ENCODE assay signal across 1 cellular context in the genomic region with DNA sequence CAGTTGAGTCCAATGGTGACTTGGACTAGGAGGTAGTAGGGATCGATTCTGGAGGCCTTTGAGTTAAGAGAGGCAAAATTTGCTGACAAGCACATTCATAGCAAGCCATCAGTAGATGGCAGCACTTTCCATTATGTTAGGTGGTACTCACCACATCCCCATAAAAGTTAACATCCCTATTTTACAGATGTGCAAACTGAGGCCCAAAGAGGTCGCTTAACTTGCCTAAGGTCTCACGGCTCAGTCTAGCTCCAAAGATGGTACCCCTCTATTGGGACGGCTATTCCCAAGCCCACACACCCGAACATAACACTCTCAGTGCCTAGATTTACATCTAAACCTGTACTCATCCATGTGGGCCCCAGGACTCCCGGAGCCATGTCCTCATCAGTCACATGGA.
A peak's percentile ranks its signal among the peaks of the same experiment; 100 is the strongest.
TF ChIP-seq lines count a peak whose summit lies in the region.

No MANE protein-coding gene starts in this region.

TF ChIP-seq in HEK293, 187 proteins besides CTCF, POLR2A, EP300 and RAD21 (continued from another document and continues in another):
- TF ChIP-seq, protein P1, sequence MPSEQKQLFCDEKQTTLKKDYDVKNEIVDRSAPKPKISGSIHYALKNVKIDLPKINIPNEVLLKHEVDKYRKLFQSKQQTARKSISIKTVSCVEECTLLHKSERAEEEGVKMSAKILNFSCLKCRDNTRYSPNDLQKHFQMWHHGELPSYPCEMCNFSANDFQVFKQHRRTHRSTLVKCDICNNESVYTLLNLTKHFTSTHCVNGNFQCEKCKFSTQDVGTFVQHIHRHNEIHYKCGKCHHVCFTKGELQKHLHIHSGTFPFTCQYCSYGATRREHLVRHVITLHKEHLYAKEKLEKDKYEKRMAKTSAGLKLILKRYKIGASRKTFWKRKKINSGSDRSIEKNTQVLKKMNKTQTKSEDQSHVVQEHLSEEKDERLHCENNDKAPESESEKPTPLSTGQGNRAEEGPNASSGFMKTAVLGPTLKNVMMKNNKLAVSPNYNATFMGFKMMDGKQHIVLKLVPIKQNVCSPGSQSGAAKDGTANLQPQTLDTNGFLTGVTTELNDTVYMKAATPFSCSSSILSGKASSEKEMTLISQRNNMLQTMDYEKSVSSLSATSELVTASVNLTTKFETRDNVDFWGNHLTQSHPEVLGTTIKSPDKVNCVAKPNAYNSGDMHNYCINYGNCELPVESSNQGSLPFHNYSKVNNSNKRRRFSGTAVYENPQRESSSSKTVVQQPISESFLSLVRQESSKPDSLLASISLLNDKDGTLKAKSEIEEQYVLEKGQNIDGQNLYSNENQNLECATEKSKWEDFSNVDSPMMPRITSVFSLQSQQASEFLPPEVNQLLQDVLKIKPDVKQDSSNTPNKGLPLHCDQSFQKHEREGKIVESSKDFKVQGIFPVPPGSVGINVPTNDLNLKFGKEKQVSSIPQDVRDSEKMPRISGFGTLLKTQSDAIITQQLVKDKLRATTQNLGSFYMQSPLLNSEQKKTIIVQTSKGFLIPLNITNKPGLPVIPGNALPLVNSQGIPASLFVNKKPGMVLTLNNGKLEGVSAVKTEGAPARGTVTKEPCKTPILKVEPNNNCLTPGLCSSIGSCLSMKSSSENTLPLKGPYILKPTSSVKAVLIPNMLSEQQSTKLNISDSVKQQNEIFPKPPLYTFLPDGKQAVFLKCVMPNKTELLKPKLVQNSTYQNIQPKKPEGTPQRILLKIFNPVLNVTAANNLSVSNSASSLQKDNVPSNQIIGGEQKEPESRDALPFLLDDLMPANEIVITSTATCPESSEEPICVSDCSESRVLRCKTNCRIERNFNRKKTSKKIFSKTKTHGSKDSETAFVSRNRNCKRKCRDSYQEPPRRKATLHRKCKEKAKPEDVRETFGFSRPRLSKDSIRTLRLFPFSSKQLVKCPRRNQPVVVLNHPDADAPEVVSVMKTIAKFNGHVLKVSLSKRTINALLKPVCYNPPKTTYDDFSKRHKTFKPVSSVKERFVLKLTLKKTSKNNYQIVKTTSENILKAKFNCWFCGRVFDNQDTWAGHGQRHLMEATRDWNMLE (tag by site-specific recombination; conservative IDR thresholded peaks at IDR 0.05; ENCODE audit: low read depth): no peak
- TF ChIP-seq ZBTB20 (tag by site-specific recombination; IDR thresholded peaks at IDR 0.05) (no peak), ZNF211 (tag by site-specific recombination; IDR thresholded peaks at IDR 0.05; ENCODE audit: low read depth) (no peak), ZNF776 (tag by site-specific recombination; IDR thresholded peaks at IDR 0.05; ENCODE audit: borderline replicate concordance) (no peak), ZNF169 (tag by site-specific recombination; IDR thresholded peaks at IDR 0.05) (no peak), ZNF10 (tag by site-specific recombination; IDR thresholded peaks at IDR 0.05) (peak; percentile 30; the same call in 1 of the 2 replicates), ZSCAN30 (tag by site-specific recombination; IDR thresholded peaks at IDR 0.05) (peak; percentile 60; the same call in 1 of the 2 replicates), ZNF19 (tag by site-specific recombination; IDR thresholded peaks at IDR 0.05; ENCODE audit: low read depth) (no peak), ZBTB17 (tag by site-specific recombination; IDR thresholded peaks at IDR 0.05) (no peak), ZNF548 (tag by site-specific recombination; IDR thresholded peaks at IDR 0.05) (no peak), ZNF155 (tag by site-specific recombination; IDR thresholded peaks at IDR 0.05) (no peak), ZNF600 (tag by site-specific recombination; IDR thresholded peaks at IDR 0.05) (no peak), ZNF664 (tag by site-specific recombination; IDR thresholded peaks at IDR 0.05) (peak; percentile 73; the same call in 1 of the 2 replicates), ZNF654 (tag by site-specific recombination; IDR thresholded peaks at IDR 0.05; ENCODE audit: low read depth) (peak; percentile 42), ZNF423 (tag by site-specific recombination; IDR thresholded peaks at IDR 0.05) (no peak), ZXDB (tag by site-specific recombination; IDR thresholded peaks at IDR 0.05) (0 out of 2 replicates have a peak, but pooled peaks have one; percentile 32), KLF8 (tag by site-specific recombination; IDR thresholded peaks at IDR 0.05) (0 out of 2 replicates have a peak, but pooled peaks have one; percentile 21), ZNF214 (tag by site-specific recombination; IDR thresholded peaks at IDR 0.05; ENCODE audit: borderline replicate concordance) (no peak), OVOL3 (tag by site-specific recombination; IDR thresholded peaks at IDR 0.05) (no peak), ZNF366 (tag by site-specific recombination; conservative IDR thresholded peaks at IDR 0.05) (no peak), ZNF792 (tag by site-specific recombination; IDR thresholded peaks at IDR 0.05) (no peak), ZNF335 (tag by site-specific recombination; conservative IDR thresholded peaks at IDR 0.05) (no peak), ZNF112 (tag by site-specific recombination; IDR thresholded peaks at IDR 0.05) (no peak), ZNF121 (tag by site-specific recombination; IDR thresholded peaks at IDR 0.05) (peak; percentile 12; the same call in 1 of the 2 replicates), ZNF610 (tag by site-specific recombination; IDR thresholded peaks at IDR 0.05; ENCODE audit: borderline replicate concordance) (no peak), ZNF777 (tag by site-specific recombination; IDR thresholded peaks at IDR 0.05; ENCODE audit: borderline replicate concordance) (no peak), ZNF175 (tag by site-specific recombination; IDR thresholded peaks at IDR 0.05) (no peak), ZNF48 (tag by site-specific recombination; IDR thresholded peaks at IDR 0.05) (no peak), ZNF239 (tag by site-specific recombination; IDR thresholded peaks at IDR 0.05) (no peak), FEZF1 (tag by site-specific recombination; IDR thresholded peaks at IDR 0.05) (no peak), ZNF785 (tag by site-specific recombination; IDR thresholded peaks at IDR 0.05) (no peak)
- TF ChIP-seq, protein P2, sequence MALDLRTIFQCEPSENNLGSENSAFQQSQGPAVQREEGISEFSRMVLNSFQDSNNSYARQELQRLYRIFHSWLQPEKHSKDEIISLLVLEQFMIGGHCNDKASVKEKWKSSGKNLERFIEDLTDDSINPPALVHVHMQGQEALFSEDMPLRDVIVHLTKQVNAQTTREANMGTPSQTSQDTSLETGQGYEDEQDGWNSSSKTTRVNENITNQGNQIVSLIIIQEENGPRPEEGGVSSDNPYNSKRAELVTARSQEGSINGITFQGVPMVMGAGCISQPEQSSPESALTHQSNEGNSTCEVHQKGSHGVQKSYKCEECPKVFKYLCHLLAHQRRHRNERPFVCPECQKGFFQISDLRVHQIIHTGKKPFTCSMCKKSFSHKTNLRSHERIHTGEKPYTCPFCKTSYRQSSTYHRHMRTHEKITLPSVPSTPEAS (tag by site-specific recombination; IDR thresholded peaks at IDR 0.05): no peak
- TF ChIP-seq, protein P3, sequence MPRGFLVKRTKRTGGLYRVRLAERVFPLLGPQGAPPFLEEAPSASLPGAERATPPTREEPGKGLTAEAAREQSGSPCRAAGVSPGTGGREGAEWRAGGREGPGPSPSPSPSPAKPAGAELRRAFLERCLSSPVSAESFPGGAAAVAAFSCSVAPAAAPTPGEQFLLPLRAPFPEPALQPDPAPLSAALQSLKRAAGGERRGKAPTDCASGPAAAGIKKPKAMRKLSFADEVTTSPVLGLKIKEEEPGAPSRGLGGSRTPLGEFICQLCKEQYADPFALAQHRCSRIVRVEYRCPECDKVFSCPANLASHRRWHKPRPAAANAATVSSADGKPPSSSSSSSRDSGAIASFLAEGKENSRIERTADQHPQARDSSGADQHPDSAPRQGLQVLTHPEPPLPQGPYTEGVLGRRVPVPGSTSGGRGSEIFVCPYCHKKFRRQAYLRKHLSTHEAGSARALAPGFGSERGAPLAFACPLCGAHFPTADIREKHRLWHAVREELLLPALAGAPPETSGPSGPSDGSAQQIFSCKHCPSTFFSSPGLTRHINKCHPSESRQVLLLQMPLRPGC (tag by site-specific recombination; IDR thresholded peaks at IDR 0.05): no peak
- TF ChIP-seq, protein P4, sequence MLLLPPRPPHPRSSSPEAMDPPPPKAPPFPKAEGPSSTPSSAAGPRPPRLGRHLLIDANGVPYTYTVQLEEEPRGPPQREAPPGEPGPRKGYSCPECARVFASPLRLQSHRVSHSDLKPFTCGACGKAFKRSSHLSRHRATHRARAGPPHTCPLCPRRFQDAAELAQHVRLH (tag by site-specific recombination; IDR thresholded peaks at IDR 0.05): peak; percentile 92
- TF ChIP-seq, protein P5, sequence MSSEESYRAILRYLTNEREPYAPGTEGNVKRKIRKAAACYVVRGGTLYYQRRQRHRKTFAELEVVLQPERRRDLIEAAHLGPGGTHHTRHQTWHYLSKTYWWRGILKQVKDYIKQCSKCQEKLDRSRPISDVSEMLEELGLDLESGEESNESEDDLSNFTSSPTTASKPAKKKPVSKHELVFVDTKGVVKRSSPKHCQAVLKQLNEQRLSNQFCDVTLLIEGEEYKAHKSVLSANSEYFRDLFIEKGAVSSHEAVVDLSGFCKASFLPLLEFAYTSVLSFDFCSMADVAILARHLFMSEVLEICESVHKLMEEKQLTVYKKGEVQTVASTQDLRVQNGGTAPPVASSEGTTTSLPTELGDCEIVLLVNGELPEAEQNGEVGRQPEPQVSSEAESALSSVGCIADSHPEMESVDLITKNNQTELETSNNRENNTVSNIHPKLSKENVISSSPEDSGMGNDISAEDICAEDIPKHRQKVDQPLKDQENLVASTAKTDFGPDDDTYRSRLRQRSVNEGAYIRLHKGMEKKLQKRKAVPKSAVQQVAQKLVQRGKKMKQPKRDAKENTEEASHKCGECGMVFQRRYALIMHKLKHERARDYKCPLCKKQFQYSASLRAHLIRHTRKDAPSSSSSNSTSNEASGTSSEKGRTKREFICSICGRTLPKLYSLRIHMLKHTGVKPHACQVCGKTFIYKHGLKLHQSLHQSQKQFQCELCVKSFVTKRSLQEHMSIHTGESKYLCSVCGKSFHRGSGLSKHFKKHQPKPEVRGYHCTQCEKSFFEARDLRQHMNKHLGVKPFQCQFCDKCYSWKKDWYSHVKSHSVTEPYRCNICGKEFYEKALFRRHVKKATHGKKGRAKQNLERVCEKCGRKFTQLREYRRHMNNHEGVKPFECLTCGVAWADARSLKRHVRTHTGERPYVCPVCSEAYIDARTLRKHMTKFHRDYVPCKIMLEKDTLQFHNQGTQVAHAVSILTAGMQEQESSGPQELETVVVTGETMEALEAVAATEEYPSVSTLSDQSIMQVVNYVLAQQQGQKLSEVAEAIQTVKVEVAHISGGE (tag by site-specific recombination; conservative IDR thresholded peaks at IDR 0.05; ENCODE audit: low read depth): no peak
- TF ChIP-seq, protein P6, sequence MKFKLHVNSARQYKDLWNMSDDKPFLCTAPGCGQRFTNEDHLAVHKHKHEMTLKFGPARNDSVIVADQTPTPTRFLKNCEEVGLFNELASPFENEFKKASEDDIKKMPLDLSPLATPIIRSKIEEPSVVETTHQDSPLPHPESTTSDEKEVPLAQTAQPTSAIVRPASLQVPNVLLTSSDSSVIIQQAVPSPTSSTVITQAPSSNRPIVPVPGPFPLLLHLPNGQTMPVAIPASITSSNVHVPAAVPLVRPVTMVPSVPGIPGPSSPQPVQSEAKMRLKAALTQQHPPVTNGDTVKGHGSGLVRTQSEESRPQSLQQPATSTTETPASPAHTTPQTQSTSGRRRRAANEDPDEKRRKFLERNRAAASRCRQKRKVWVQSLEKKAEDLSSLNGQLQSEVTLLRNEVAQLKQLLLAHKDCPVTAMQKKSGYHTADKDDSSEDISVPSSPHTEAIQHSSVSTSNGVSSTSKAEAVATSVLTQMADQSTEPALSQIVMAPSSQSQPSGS (tag by site-specific recombination; IDR thresholded peaks at IDR 0.05; ENCODE audit: low read depth): no peak
- TF ChIP-seq, protein P7, sequence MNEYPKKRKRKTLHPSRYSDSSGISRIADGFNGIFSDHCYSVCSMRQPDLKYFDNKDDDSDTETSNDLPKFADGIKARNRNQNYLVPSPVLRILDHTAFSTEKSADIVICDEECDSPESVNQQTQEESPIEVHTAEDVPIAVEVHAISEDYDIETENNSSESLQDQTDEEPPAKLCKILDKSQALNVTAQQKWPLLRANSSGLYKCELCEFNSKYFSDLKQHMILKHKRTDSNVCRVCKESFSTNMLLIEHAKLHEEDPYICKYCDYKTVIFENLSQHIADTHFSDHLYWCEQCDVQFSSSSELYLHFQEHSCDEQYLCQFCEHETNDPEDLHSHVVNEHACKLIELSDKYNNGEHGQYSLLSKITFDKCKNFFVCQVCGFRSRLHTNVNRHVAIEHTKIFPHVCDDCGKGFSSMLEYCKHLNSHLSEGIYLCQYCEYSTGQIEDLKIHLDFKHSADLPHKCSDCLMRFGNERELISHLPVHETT (tag by site-specific recombination; IDR thresholded peaks at IDR 0.05): 0 out of 2 replicates have a peak, but pooled peaks have one; percentile 23
- TF ChIP-seq, protein P8, sequence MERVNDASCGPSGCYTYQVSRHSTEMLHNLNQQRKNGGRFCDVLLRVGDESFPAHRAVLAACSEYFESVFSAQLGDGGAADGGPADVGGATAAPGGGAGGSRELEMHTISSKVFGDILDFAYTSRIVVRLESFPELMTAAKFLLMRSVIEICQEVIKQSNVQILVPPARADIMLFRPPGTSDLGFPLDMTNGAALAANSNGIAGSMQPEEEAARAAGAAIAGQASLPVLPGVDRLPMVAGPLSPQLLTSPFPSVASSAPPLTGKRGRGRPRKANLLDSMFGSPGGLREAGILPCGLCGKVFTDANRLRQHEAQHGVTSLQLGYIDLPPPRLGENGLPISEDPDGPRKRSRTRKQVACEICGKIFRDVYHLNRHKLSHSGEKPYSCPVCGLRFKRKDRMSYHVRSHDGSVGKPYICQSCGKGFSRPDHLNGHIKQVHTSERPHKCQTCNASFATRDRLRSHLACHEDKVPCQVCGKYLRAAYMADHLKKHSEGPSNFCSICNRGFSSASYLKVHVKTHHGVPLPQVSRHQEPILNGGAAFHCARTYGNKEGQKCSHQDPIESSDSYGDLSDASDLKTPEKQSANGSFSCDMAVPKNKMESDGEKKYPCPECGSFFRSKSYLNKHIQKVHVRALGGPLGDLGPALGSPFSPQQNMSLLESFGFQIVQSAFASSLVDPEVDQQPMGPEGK (tag by site-specific recombination; IDR thresholded peaks at IDR 0.05): no peak
- TF ChIP-seq, protein P9, sequence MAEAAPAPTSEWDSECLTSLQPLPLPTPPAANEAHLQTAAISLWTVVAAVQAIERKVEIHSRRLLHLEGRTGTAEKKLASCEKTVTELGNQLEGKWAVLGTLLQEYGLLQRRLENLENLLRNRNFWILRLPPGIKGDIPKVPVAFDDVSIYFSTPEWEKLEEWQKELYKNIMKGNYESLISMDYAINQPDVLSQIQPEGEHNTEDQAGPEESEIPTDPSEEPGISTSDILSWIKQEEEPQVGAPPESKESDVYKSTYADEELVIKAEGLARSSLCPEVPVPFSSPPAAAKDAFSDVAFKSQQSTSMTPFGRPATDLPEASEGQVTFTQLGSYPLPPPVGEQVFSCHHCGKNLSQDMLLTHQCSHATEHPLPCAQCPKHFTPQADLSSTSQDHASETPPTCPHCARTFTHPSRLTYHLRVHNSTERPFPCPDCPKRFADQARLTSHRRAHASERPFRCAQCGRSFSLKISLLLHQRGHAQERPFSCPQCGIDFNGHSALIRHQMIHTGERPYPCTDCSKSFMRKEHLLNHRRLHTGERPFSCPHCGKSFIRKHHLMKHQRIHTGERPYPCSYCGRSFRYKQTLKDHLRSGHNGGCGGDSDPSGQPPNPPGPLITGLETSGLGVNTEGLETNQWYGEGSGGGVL (tag by site-specific recombination; IDR thresholded peaks at IDR 0.05): no peak
